Comparison of ENCODE assay signal across 10 cellular contexts in genomic region chr13:99296270-99296865, GRCh38. TPM values are rescaled to one million over a fixed set of nuclear protein-coding genes. Genes with fewer than 3 reads are reported as not detected.
DNase-seq lines count a peak whose midpoint lies in the region; ATAC-seq and TF ChIP-seq lines count a peak whose summit lies in the region.
"Had no signal": no experiment of that assay in that cellular context is flagged by ENCODE, and none has a peak within 500 bp of the region (broad histone marks: within the 10 kb centered on the region; RNA-seq: fewer than 3 reads in every experiment).

No MANE protein-coding gene starts in this region.

- peaks cover 58 to 83% (median 68%) of the 10 kb centered on the region in 4 donors for H3K4me1 Mint-ChIP-seq in CD4-positive, CD25-positive, alpha-beta regulatory T cell
- H3K4me1 Mint-ChIP-seq in central memory CD8-positive, alpha-beta T cell: peaks cover 82% of the 10 kb centered on the region

- H3K27ac ChIP-seq in CD4-positive, CD25-positive, alpha-beta regulatory T cell (ENCODE audit: insufficient read depth, low read length, poor library complexity, severe bottlenecking): peak overlapping the region; percentile 79
- no peak overlapping the region for H3K27ac ChIP-seq in tibial nerve
- H3K27ac ChIP-seq: hepatocyte had no signal

- no peak for TF ChIP-seq CTCF in tibial nerve (IDR thresholded peaks at IDR 0.05)

- WGBS in tibial nerve, 2 donors: 71 to 87% methylated on average over 4 of the region's 4 CpGs

- H3K9me3 Mint-ChIP-seq in CD4-positive, CD25-positive, alpha-beta regulatory T cell: no peaks in the 10 kb centered on the region
- H3K9me3 Mint-ChIP-seq in central memory CD8-positive, alpha-beta T cell: no peaks in the 10 kb centered on the region

- H3K36me3 Mint-ChIP-seq in CD4-positive, CD25-positive, alpha-beta regulatory T cell: peaks cover 28% of the 10 kb centered on the region
- H3K36me3 Mint-ChIP-seq in central memory CD8-positive, alpha-beta T cell (ENCODE audit: insufficient read depth): peaks cover 71% of the 10 kb centered on the region

- peak; percentile 67 to 78 for ATAC-seq in CD4-positive, CD25-positive, alpha-beta regulatory T cell (ENCODE audit: low read depth in 2 of 2)
- peak; percentile 47 for ATAC-seq in GM19467 (IDR thresholded peaks at IDR 0.05; ENCODE audit: unreplicated experiment)
- peak; percentile 47 for ATAC-seq in HG03342 (IDR thresholded peaks at IDR 0.05; ENCODE audit: unreplicated experiment)
- ATAC-seq in central memory CD8-positive, alpha-beta T cell (replicated peaks; ENCODE audit: extremely low read depth, poor library complexity, severe bottlenecking): peak; percentile 78

- H3K27ac Mint-ChIP-seq in CD4-positive, CD25-positive, alpha-beta regulatory T cell: peak overlapping the region; percentile 90 to 99 (median 92)
- peak overlapping the region; percentile 99 for H3K27ac Mint-ChIP-seq in central memory CD8-positive, alpha-beta T cell (ENCODE audit: low read depth)

- H3K4me3 ChIP-seq in CD4-positive, CD25-positive, alpha-beta regulatory T cell (ENCODE audit: low read depth, low read length): peak overlapping the region; percentile 96
- no peak overlapping the region for H3K4me3 ChIP-seq in tibial nerve
- H3K4me3 ChIP-seq: hepatocyte had no signal

- H3K4me1 ChIP-seq in CD4-positive, CD25-positive, alpha-beta regulatory T cell (ENCODE audit: control insufficient read depth, insufficient read depth, low read length, poor library complexity, severe bottlenecking): peaks cover 79% of the 10 kb centered on the region
- H3K4me1 ChIP-seq in tibial nerve: peaks cover 0 to 11% (median 0%) of the 10 kb centered on the region in 4 donors

- no peaks in the 10 kb centered on the region for H3K27me3 Mint-ChIP-seq in CD4-positive, CD25-positive, alpha-beta regulatory T cell
- H3K27me3 Mint-ChIP-seq in central memory CD8-positive, alpha-beta T cell: no peaks in the 10 kb centered on the region

- H3K27me3 ChIP-seq in CD4-positive, CD25-positive, alpha-beta regulatory T cell (ENCODE audit: control insufficient read depth, insufficient read depth, low read length): no peaks in the 10 kb centered on the region
- H3K27me3 ChIP-seq in tibial nerve: no peaks in the 10 kb centered on the region
- H3K27me3 ChIP-seq: hepatocyte had no signal

- no peaks in the 10 kb centered on the region for H3K9me3 ChIP-seq in CD4-positive, CD25-positive, alpha-beta regulatory T cell (ENCODE audit: control insufficient read depth in 2 of 2, low read length in 2 of 2)
- H3K9me3 ChIP-seq in tibial nerve: no peaks in the 10 kb centered on the region

- H3K36me3 ChIP-seq in CD4-positive, CD25-positive, alpha-beta regulatory T cell (ENCODE audit: control insufficient read depth, insufficient read depth, low read length): peaks cover 47% of the 10 kb centered on the region
- no peaks in the 10 kb centered on the region for H3K36me3 ChIP-seq in tibial nerve

- peak overlapping the region; percentile 80 to 94 (median 82) for H3K4me3 Mint-ChIP-seq in CD4-positive, CD25-positive, alpha-beta regulatory T cell
- peak overlapping the region; percentile 85 for H3K4me3 Mint-ChIP-seq in central memory CD8-positive, alpha-beta T cell

- DNase-seq in CD4-positive, CD25-positive, alpha-beta regulatory T cell: peak in 2 of 3 donors; percentile 56 to 73
- no peak for DNase-seq in central memory CD8-positive, alpha-beta T cell (ENCODE audit: low spot score in 2 of 2)
- DNase-seq in tibial nerve (ENCODE audit: low spot score in 2 of 2): no peak
- DNase-seq in NCI-H1436 (lab: John Stamatoyannopoulos, UW): no peak
- no peak for DNase-seq in HK-2 (ENCODE audit: unreplicated experiment)
- DNase-seq in NCI-H146 (lab: John Stamatoyannopoulos, UW): no peak
- DNase-seq: SW 1271 had no signal

- TF ChIP-seq EP300 in tibial nerve (IDR thresholded peaks at IDR 0.05): no peak

- TF ChIP-seq POLR2A in tibial nerve (IDR thresholded peaks at IDR 0.05): no peak

RNA-seq across cellular contexts. Expression of gene GPR183, which starts 10.8 kb away (rescaled TPM):
- 206 TPM for total RNA-seq in CD4-positive, CD25-positive, alpha-beta regulatory T cell
- 100 to 1,000 TPM; 262 to 418 (median 324) TPM for polyA plus RNA-seq in CD4-positive, CD25-positive, alpha-beta regulatory T cell
- total RNA-seq in tibial nerve: 10 to 100 TPM in 3 of 4 donors, 1 to 10 TPM in 1; 6.3 to 20.4 (median 13.1) TPM

RNA-seq across cellular contexts. Expression of gene GPR18, which starts 38.2 kb away (rescaled TPM):
- total RNA-seq in CD4-positive, CD25-positive, alpha-beta regulatory T cell: 8.6 TPM
- 10 to 100 TPM in 2 of 4 donors, 1 to 10 TPM in 2; 6.1 to 22.6 (median 10.5) TPM for polyA plus RNA-seq in CD4-positive, CD25-positive, alpha-beta regulatory T cell
- total RNA-seq in tibial nerve: not detected
- total RNA-seq: hepatocyte had no signal
- polyA plus RNA-seq: hepatocyte had no signal

Comparison
In these comparisons a context has a peak if more than half of its experiments do, and no peak if none do; other contexts are left out.
1. DNase-seq: peak in CD4-positive, CD25-positive, alpha-beta regulatory T cell (2 of 3); none in central memory CD8-positive, alpha-beta T cell (0 of 2), tibial nerve (0 of 2), NCI-H1436 (single experiment), HK-2 (single experiment) and NCI-H146 (single experiment).
2. Peak in every context shown above with its lines, with median percentiles within 50 percentile points of each other: ATAC-seq.